8 cellular contexts compared by ENCODE assay signal in the genomic region with DNA sequence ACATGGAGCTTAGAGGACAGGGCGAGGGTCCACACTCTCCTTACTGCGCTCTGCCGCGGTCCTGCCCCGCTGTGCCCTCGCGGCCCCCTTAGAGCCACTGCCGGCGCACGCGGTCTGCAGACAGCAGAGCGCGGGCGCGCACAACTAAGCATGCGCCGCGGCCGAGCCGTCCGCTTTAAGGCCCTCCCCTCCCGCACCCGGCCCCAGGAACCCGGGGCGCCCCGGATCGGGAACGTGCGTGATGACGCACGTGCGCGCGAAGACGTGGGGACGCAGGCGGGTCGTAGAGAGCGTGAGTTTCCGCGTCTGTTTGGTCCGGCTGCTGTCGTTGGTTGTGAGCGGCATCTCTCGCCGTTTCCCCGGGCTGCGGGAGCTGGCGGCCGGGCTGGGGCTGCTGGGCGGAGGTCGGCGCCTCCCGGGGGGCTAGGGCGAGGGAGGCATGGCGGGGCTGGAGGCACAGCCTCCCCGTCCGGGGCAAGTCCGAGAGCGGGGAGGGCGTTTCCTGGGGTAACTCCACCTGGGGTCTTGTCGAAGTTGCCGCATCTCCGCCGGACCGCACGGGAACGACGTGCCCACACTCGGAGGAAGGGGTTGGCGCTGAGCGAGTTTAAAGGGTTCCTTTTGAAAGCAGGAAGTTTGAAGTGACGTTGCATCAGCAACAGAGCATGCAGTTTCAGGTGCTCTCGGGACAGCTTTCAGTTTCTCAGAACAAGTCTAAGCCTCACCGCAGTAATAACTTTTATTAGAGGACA. TPM values are rescaled to one million over a fixed set of nuclear protein-coding genes. Genes with fewer than 3 reads are reported as not detected.
DNase-seq lines count a peak whose midpoint lies in the region; ATAC-seq and TF ChIP-seq lines count a peak whose summit lies in the region.

A gene with protein sequence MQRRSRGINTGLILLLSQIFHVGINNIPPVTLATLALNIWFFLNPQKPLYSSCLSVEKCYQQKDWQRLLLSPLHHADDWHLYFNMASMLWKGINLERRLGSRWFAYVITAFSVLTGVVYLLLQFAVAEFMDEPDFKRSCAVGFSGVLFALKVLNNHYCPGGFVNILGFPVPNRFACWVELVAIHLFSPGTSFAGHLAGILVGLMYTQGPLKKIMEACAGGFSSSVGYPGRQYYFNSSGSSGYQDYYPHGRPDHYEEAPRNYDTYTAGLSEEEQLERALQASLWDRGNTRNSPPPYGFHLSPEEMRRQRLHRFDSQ (plus strand): TSS at position 259 of the 752 bp plus-strand sequence. CDS start 28,640 bp downstream, outside the sequence.

- no peaks in the 10 kb centered on the region for H3K27me3 Mint-ChIP-seq in activated naive CD8-positive, alpha-beta T cell treated with anti-CD3 and anti-CD28 coated beads, Interleukin-2, amount 10 ng/mL, durations not matched to agents 7 days and 5 days

- peaks cover 78% of the 10 kb centered on the region for H3K79me2 ChIP-seq in SU-DHL-6 (ENCODE audit: insufficient read depth, low read length)

- H3K36me3 ChIP-seq in SU-DHL-6 (ENCODE audit: low read length) (peaks cover 31% of the 10 kb centered on the region), ovary (no peaks in the 10 kb centered on the region), thyroid gland (no peaks in the 10 kb centered on the region)

- H3K9me3 Mint-ChIP-seq in activated naive CD8-positive, alpha-beta T cell treated with anti-CD3 and anti-CD28 coated beads, Interleukin-2, amount 10 ng/mL, durations not matched to agents 7 days and 5 days: no peaks in the 10 kb centered on the region

- H3K9me2 ChIP-seq in SU-DHL-6 (replicated peaks; ENCODE audit: insufficient read depth, low read length): no peaks in the 10 kb centered on the region

- peak within 1 kb of the TSS; percentile 96 for H3K4me2 ChIP-seq in SU-DHL-6 (ENCODE audit: low read depth, low read length, poor library complexity, severe bottlenecking)

- H4K20me1 ChIP-seq in SU-DHL-6 (ENCODE audit: low read depth, low read length): 0 out of 2 replicates have a peak, but pooled peaks cover 14% of the 10 kb centered on the region

- peak; percentile 83 for ATAC-seq in HG02588 (IDR thresholded peaks at IDR 0.05; ENCODE audit: unreplicated experiment)
- peak; percentile 91 for ATAC-seq in activated naive CD8-positive, alpha-beta T cell treated with anti-CD3 and anti-CD28 coated beads, Interleukin-2, amount 10 ng/mL, durations not matched to agents 7 days and 5 days (ENCODE audit: low read depth)

- peaks cover 44% of the 10 kb centered on the region for H3K4me1 Mint-ChIP-seq in activated naive CD8-positive, alpha-beta T cell treated with anti-CD3 and anti-CD28 coated beads, Interleukin-2, amount 10 ng/mL, durations not matched to agents 7 days and 5 days

- intact Hi-C loops in head of caudate nucleus (cut with DNase I) (no loop called here), ovary (cut with DNase I) (loop anchor here in 3 of 4 donors (10.0 kb wide), 1 partner anchor 149 kb away; no protein-coding TSS in a partner anchor), thyroid gland (cut with DNase I) (no loop called here)

- TF ChIP-seq EP300 in ovary (IDR thresholded peaks at IDR 0.05): no peak

- no peak for TF ChIP-seq CTCF in SU-DHL-6 (IDR thresholded peaks at IDR 0.05; ENCODE audit: insufficient read depth, low read length, poor library complexity, severe bottlenecking)
- TF ChIP-seq CTCF in ovary (IDR thresholded peaks at IDR 0.05): no peak
- no peak for TF ChIP-seq CTCF in thyroid gland (IDR thresholded peaks at IDR 0.05)

- peak within 1 kb of the TSS; percentile 98 for H3K27ac Mint-ChIP-seq in activated naive CD8-positive, alpha-beta T cell treated with anti-CD3 and anti-CD28 coated beads, Interleukin-2, amount 10 ng/mL, durations not matched to agents 7 days and 5 days

- DNase-seq in NCI-H1092 (lab: John Stamatoyannopoulos, UW) (peak; percentile 88), head of caudate nucleus (peak; percentile 80 to 98 (median 95)), ovary (peak; percentile 92 to 96 (median 93)), thyroid gland (peak; percentile 94 to 96)
- DNase-seq in activated naive CD8-positive, alpha-beta T cell treated with anti-CD3 and anti-CD28 coated beads, Interleukin-2, amount 10 ng/mL, durations not matched to agents 7 days and 5 days: peak; percentile 94

- H3K27me3 ChIP-seq in SU-DHL-6 (ENCODE audit: low read length): no peaks in the 10 kb centered on the region
- no peaks in the 10 kb centered on the region for H3K27me3 ChIP-seq in ovary
- no peaks in the 10 kb centered on the region for H3K27me3 ChIP-seq in thyroid gland

- H3K9ac ChIP-seq in SU-DHL-6 (ENCODE audit: low read length): peak within 1 kb of the TSS; percentile 99

- H2AFZ ChIP-seq in SU-DHL-6 (ENCODE audit: low read depth, low read length, severe bottlenecking): no peak within 1 kb of the TSS

- H3K4me3 Mint-ChIP-seq in activated naive CD8-positive, alpha-beta T cell treated with anti-CD3 and anti-CD28 coated beads, Interleukin-2, amount 10 ng/mL, durations not matched to agents 7 days and 5 days: peak within 1 kb of the TSS; percentile 91

- peaks cover 44% of the 10 kb centered on the region for H3F3A ChIP-seq in SU-DHL-6 (ENCODE audit: insufficient read depth)

- H3K27ac ChIP-seq in SU-DHL-6 (ENCODE audit: low read depth, low read length): peak within 1 kb of the TSS; percentile 97
- peak within 1 kb of the TSS; percentile 90 to 95 for H3K27ac ChIP-seq in ovary
- peak within 1 kb of the TSS; percentile 92 to 98 (median 98) for H3K27ac ChIP-seq in thyroid gland

- H3K4me3 ChIP-seq in GM08714 (ENCODE audit: low read length) (peak within 1 kb of the TSS; percentile 81), SU-DHL-6 (ENCODE audit: insufficient read depth, low read length, poor library complexity, severe bottlenecking) (peak within 1 kb of the TSS; percentile 90), ovary (peak within 1 kb of the TSS; percentile 85), thyroid gland (replicated peaks in 1 of 3) (peak within 1 kb of the TSS; percentile 62 to 78 (median 77))

- WGBS in ovary, 3 donors: 1% methylated on average over 57 to 75 of the region's 75 CpGs
- 0% methylated on average over 20 to 22 of the region's 75 CpGs for WGBS in thyroid gland, 2 donors

- POLR2A ChIA-PET in activated naive CD8-positive, alpha-beta T cell treated with anti-CD3 and anti-CD28 coated beads, Interleukin-2, amount 10 ng/mL, durations not matched to agents 7 days and 5 days (lab: Charles Lee): interaction anchor here (1.0 to 3.2 kb wide), 13 partner anchors 19 to 148 kb away, joined by 3 to 30 read pairs (median 8); a partner anchor contains a TSS

- TF ChIP-seq POLR2A in ovary (IDR thresholded peaks at IDR 0.05) (peak; percentile 84), thyroid gland (IDR thresholded peaks at IDR 0.05) (peak in 1 of 2 donors; percentile 94)

- H3K36me3 Mint-ChIP-seq in activated naive CD8-positive, alpha-beta T cell treated with anti-CD3 and anti-CD28 coated beads, Interleukin-2, amount 10 ng/mL, durations not matched to agents 7 days and 5 days: peaks cover 23% of the 10 kb centered on the region

- H3K9me3 ChIP-seq in SU-DHL-6 (ENCODE audit: insufficient read depth, low read length): no peaks in the 10 kb centered on the region
- no peaks in the 10 kb centered on the region for H3K9me3 ChIP-seq in ovary
- no peaks in the 10 kb centered on the region for H3K9me3 ChIP-seq in thyroid gland

- H3K4me1 ChIP-seq in ovary (ENCODE audit: insufficient read depth) (no peaks in the 10 kb centered on the region), thyroid gland (peaks cover 17 to 22% of the 10 kb centered on the region in 2 donors)

RNA-seq across cellular contexts. Expression of the gene that starts here (rescaled TPM):
- 10 to 100 TPM; 33.1 to 44.9 TPM for total RNA-seq in activated naive CD8-positive, alpha-beta T cell treated with anti-CD3 and anti-CD28 coated beads, Interleukin-2, amount 10 ng/mL, durations not matched to agents 7 days and 5 days
- 10 to 100 TPM; 18.5 to 95.8 (median 62.4) TPM for total RNA-seq in ovary
- 10 to 100 TPM; 11.5 to 44.9 TPM for polyA plus RNA-seq in ovary
- 10 to 100 TPM; 17.2 to 36.5 (median 26.2) TPM for total RNA-seq in thyroid gland

Comparison
In these comparisons a context has a peak if more than half of its experiments do, and no peak if none do; other contexts are left out.
1. Peak in every context shown above with its lines: DNase-seq, ATAC-seq, H3K4me3 ChIP-seq and H3K27ac ChIP-seq.
2. intact Hi-C loops: an anchor here in ovary (10.0 kb wide); none called in head of caudate nucleus and thyroid gland.